Comparison of ENCODE assay signal across 1 cellular context in the genomic region with DNA sequence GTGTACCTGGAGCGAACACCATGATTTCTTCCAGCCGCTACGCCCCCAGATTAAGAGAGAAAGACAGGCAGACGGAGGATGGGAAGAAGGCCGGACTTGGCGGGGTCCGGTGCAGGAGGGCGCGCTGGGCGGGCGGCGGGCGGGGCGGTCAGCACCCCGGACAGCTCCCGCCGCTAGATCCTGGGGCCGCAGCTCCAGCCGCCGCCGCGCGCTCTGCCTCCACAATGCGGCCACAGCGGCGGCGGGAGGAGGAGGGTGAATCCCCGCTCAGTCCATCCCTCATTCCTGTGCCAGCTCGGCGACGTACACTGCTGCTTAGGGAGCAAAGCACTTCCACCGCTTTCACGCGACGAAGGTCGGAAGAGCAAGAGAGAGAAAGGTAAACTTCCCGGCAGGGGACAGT.
TF ChIP-seq lines count a peak whose summit lies in the region.

Gene AKAIN1, minus strand, starts transcription at position 226 of the 403 bp plus-strand sequence. Its CDS starts 204 bp downstream, at position 22.

TF ChIP-seq in HepG2, 621 proteins besides CTCF, POLR2A, EP300 and RAD21 (continued from another document and continues in another):
- TF ChIP-seq PAXIP1 (CRISPR knock-in tag; conservative IDR thresholded peaks at IDR 0.05) = no peak
- TF ChIP-seq ZBED4 (CRISPR knock-in tag; IDR thresholded peaks at IDR 0.05; ENCODE audit: borderline replicate concordance) = peak; percentile 60; the same call in 1 of the 2 replicates
- TF ChIP-seq, protein P1, sequence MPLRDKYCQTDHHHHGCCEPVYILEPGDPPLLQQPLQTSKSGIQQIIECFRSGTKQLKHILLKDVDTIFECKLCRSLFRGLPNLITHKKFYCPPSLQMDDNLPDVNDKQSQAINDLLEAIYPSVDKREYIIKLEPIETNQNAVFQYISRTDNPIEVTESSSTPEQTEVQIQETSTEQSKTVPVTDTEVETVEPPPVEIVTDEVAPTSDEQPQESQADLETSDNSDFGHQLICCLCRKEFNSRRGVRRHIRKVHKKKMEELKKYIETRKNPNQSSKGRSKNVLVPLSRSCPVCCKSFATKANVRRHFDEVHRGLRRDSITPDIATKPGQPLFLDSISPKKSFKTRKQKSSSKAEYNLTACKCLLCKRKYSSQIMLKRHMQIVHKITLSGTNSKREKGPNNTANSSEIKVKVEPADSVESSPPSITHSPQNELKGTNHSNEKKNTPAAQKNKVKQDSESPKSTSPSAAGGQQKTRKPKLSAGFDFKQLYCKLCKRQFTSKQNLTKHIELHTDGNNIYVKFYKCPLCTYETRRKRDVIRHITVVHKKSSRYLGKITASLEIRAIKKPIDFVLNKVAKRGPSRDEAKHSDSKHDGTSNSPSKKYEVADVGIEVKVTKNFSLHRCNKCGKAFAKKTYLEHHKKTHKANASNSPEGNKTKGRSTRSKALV (CRISPR knock-in tag; IDR thresholded peaks at IDR 0.05) = 0 out of 2 replicates have a peak, but pooled peaks have one; percentile 58
- TF ChIP-seq CREM (IDR thresholded peaks at IDR 0.05) = no peak
- no peak for TF ChIP-seq CREM (CRISPR knock-in tag; IDR thresholded peaks at IDR 0.05)
- TF ChIP-seq, protein P2, sequence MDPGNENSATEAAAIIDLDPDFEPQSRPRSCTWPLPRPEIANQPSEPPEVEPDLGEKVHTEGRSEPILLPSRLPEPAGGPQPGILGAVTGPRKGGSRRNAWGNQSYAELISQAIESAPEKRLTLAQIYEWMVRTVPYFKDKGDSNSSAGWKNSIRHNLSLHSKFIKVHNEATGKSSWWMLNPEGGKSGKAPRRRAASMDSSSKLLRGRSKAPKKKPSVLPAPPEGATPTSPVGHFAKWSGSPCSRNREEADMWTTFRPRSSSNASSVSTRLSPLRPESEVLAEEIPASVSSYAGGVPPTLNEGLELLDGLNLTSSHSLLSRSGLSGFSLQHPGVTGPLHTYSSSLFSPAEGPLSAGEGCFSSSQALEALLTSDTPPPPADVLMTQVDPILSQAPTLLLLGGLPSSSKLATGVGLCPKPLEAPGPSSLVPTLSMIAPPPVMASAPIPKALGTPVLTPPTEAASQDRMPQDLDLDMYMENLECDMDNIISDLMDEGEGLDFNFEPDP (CRISPR knock-in tag; conservative IDR thresholded peaks at IDR 0.05) = no peak
- TF ChIP-seq ATF4 (CRISPR knock-in tag; IDR thresholded peaks at IDR 0.05) = no peak
- TF ChIP-seq, protein P3, sequence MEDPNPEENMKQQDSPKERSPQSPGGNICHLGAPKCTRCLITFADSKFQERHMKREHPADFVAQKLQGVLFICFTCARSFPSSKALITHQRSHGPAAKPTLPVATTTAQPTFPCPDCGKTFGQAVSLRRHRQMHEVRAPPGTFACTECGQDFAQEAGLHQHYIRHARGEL (CRISPR knock-in tag; IDR thresholded peaks at IDR 0.05) = no peak
- TF ChIP-seq ARID3A (IDR thresholded peaks at IDR 0.05; ENCODE audit: low read depth, low read length) = no peak
- TF ChIP-seq GLI4 (CRISPR knock-in tag; IDR thresholded peaks at IDR 0.05; ENCODE audit: borderline replicate concordance) = peak; percentile 79; the same call in 1 of the 2 replicates
- TF ChIP-seq JUND (CRISPR knock-in tag; IDR thresholded peaks at IDR 0.05) = no peak
- TF ChIP-seq ZNF556 (CRISPR knock-in tag; IDR thresholded peaks at IDR 0.05; ENCODE audit: borderline replicate concordance) = no peak
- TF ChIP-seq ZBTB8A (CRISPR knock-in tag; IDR thresholded peaks at IDR 0.05; ENCODE audit: borderline replicate concordance, low read depth) = no peak
- no peak for TF ChIP-seq NFIB (CRISPR knock-in tag; IDR thresholded peaks at IDR 0.05; ENCODE audit: borderline replicate concordance)
- TF ChIP-seq, protein P4, sequence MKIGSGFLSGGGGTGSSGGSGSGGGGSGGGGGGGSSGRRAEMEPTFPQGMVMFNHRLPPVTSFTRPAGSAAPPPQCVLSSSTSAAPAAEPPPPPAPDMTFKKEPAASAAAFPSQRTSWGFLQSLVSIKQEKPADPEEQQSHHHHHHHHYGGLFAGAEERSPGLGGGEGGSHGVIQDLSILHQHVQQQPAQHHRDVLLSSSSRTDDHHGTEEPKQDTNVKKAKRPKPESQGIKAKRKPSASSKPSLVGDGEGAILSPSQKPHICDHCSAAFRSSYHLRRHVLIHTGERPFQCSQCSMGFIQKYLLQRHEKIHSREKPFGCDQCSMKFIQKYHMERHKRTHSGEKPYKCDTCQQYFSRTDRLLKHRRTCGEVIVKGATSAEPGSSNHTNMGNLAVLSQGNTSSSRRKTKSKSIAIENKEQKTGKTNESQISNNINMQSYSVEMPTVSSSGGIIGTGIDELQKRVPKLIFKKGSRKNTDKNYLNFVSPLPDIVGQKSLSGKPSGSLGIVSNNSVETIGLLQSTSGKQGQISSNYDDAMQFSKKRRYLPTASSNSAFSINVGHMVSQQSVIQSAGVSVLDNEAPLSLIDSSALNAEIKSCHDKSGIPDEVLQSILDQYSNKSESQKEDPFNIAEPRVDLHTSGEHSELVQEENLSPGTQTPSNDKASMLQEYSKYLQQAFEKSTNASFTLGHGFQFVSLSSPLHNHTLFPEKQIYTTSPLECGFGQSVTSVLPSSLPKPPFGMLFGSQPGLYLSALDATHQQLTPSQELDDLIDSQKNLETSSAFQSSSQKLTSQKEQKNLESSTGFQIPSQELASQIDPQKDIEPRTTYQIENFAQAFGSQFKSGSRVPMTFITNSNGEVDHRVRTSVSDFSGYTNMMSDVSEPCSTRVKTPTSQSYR (CRISPR knock-in tag; IDR thresholded peaks at IDR 0.05; ENCODE audit: borderline replicate concordance) = 0 out of 2 replicates have a peak, but pooled peaks have one; percentile 14
- TF ChIP-seq, protein P5, sequence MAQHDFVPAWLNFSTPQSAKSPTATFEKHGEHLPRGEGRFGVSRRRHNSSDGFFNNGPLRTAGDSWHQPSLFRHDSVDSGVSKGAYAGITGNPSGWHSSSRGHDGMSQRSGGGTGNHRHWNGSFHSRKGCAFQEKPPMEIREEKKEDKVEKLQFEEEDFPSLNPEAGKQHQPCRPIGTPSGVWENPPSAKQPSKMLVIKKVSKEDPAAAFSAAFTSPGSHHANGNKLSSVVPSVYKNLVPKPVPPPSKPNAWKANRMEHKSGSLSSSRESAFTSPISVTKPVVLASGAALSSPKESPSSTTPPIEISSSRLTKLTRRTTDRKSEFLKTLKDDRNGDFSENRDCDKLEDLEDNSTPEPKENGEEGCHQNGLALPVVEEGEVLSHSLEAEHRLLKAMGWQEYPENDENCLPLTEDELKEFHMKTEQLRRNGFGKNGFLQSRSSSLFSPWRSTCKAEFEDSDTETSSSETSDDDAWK (CRISPR knock-in tag; IDR thresholded peaks at IDR 0.05) = no peak
- no peak for TF ChIP-seq MAFK (conservative IDR thresholded peaks at IDR 0.05 in 1 of 2, IDR thresholded peaks at IDR 0.05 in 1 of 2; ENCODE audit: low read length in 2 of 2)
- TF ChIP-seq E2F2 (CRISPR knock-in tag; IDR thresholded peaks at IDR 0.05; ENCODE audit: borderline replicate concordance) = no peak
- no peak for TF ChIP-seq SIN3B (IDR thresholded peaks at IDR 0.05; ENCODE audit: low read length)
- TF ChIP-seq ZBTB42 (CRISPR knock-in tag; IDR thresholded peaks at IDR 0.05) = no peak
- TF ChIP-seq EEA1 (CRISPR knock-in tag; IDR thresholded peaks at IDR 0.05; ENCODE audit: borderline replicate concordance) = peak; percentile 87; the same call in 1 of the 2 replicates
- TF ChIP-seq, protein P6, sequence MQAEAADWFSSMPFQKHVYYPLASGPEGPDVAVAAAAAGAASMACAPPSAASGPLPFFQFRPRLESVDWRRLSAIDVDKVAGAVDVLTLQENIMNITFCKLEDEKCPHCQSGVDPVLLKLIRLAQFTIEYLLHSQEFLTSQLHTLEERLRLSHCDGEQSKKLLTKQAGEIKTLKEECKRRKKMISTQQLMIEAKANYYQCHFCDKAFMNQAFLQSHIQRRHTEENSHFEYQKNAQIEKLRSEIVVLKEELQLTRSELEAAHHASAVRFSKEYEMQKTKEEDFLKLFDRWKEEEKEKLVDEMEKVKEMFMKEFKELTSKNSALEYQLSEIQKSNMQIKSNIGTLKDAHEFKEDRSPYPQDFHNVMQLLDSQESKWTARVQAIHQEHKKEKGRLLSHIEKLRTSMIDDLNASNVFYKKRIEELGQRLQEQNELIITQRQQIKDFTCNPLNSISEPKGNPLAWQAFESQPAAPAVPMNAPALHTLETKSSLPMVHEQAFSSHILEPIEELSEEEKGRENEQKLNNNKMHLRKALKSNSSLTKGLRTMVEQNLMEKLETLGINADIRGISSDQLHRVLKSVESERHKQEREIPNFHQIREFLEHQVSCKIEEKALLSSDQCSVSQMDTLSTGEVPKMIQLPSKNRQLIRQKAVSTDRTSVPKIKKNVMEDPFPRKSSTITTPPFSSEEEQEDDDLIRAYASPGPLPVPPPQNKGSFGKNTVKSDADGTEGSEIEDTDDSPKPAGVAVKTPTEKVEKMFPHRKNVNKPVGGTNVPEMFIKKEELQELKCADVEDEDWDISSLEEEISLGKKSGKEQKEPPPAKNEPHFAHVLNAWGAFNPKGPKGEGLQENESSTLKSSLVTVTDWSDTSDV (CRISPR knock-in tag; IDR thresholded peaks at IDR 0.05) = no peak
- TF ChIP-seq ZSCAN25 (CRISPR knock-in tag; IDR thresholded peaks at IDR 0.05) = peak; percentile 64; the same call in 1 of the 2 replicates
- no peak for TF ChIP-seq ASH2L (IDR thresholded peaks at IDR 0.05; ENCODE audit: insufficient read length, low read depth, low read length)
- TF ChIP-seq ZNF570 (CRISPR knock-in tag; IDR thresholded peaks at IDR 0.05; ENCODE audit: borderline replicate concordance) = no peak
- TF ChIP-seq ZSCAN30 (CRISPR knock-in tag; IDR thresholded peaks at IDR 0.05) = no peak
